8 cellular contexts compared by ENCODE assay signal in the genomic region with DNA sequence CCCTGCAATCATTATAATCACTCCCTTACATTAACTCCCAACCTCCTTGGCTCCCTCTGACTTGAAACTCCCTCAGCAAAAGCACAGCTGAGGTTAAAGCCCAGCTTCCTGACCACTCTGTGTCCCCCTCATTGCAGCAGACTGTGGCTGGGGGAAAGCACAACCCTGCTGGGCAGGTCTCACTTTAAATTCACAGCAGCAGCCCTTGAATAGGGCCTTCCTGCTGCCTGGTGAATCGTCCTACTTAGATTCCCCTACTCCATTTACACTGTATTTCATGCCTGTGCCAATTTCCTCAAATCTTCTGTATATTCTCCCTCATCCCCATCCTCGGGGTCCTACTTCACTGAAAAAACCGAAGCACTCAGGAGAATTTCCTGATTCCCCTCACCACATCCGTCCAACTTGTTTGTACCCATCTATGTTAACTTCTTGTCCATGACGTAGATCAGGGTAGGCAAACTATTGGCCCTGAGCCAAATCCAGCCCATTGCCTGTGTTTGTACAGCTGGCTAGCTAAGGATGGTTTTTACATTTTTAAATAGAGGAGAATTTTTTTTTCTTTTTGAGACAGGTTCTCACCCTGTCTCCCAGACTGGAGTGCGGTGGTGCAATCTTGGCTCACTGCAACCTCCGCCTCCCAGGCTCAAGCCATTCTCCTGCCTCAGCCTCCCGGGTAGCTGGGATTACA. TPM values are rescaled to one million over a fixed set of nuclear protein-coding genes. Genes with fewer than 3 reads are reported as not detected.
A peak's percentile ranks its signal among the peaks of the same experiment; 100 is the strongest.
DNase-seq lines count a peak whose midpoint lies in the region; ATAC-seq lines count a peak whose summit lies in the region.

No MANE protein-coding gene starts in this region.

- no peaks in the 10 kb centered on the region for H3K9me3 Mint-ChIP-seq in naive thymus-derived CD8-positive, alpha-beta T cell

- H3K4me3 ChIP-seq in H7 (ENCODE audit: insufficient read depth, low read depth, low read length), result no peak overlapping the region

- H3K4me3 Mint-ChIP-seq in naive thymus-derived CD8-positive, alpha-beta T cell, result peak overlapping the region in 7 of 10 donors; percentile 9 to 67 (median 46)

- peak; percentile 38 for DNase-seq in H7
- peak; percentile 44 for DNase-seq in NCI-H2227 (lab: John Stamatoyannopoulos, UW; ENCODE audit: unreplicated experiment)
- DNase-seq in astrocyte of the hippocampus (ENCODE audit: low read depth, low spot score), result peak; percentile 23
- DNase-seq in naive thymus-derived CD8-positive, alpha-beta T cell, result peak; percentile 13 to 76 (median 53)
- no peak for DNase-seq in AML-193 (lab: John Stamatoyannopoulos, UW)
- no peak for DNase-seq in activated CD4-positive, CD25-positive, alpha-beta regulatory T cell treated with anti-CD3 and anti-CD28 coated beads, Interleukin-2, amount 50 U/mL, for 72 hours
- DNase-seq in OCI-M2 (lab: John Stamatoyannopoulos, UW; ENCODE audit: unreplicated experiment), result no peak

- H3K4me1 Mint-ChIP-seq in naive thymus-derived CD8-positive, alpha-beta T cell, result peaks cover 16 to 27% (median 23%) of the 10 kb centered on the region in 4 donors

- H3K27me3 Mint-ChIP-seq in naive thymus-derived CD8-positive, alpha-beta T cell, result no peaks in the 10 kb centered on the region

- ATAC-seq in naive thymus-derived CD8-positive, alpha-beta T cell, result peak; percentile 82 to 85
- ATAC-seq in HG03159 (IDR thresholded peaks at IDR 0.05; ENCODE audit: unreplicated experiment), result no peak

- H3K27ac Mint-ChIP-seq in naive thymus-derived CD8-positive, alpha-beta T cell, result peak overlapping the region; percentile 71 to 92 (median 82)

- no peaks in the 10 kb centered on the region for H3K36me3 Mint-ChIP-seq in naive thymus-derived CD8-positive, alpha-beta T cell

- H3K27me3 ChIP-seq in H7 (ENCODE audit: control insufficient read depth, insufficient read depth, low read length), result no peaks in the 10 kb centered on the region

- POLR2A ChIA-PET in naive thymus-derived CD8-positive, alpha-beta T cell (lab: Charles Lee), result no interaction called here

- H3K36me3 ChIP-seq in H7 (replicated peaks; ENCODE audit: control insufficient read depth, insufficient read depth, low read length), result no peaks in the 10 kb centered on the region

RNA-seq across cellular contexts. Expression of gene GCM1, which starts 31.5 kb away (rescaled TPM):
- not detected in 2 replicates for total RNA-seq in H7 (2014; rRNA removed; shearing (Covaris generic))
- total RNA-seq in naive thymus-derived CD8-positive, alpha-beta T cell, result under 1 TPM in 1 of 2 experiments, not detected in 1; 0.27 TPM
- not detected for polyA plus RNA-seq in naive thymus-derived CD8-positive, alpha-beta T cell

Comparison
In these comparisons a context has a peak if more than half of its experiments do, and no peak if none do; other contexts are left out.
1. DNase-seq: peak in H7 (single experiment), NCI-H2227 (single experiment), astrocyte of the hippocampus (single experiment) and naive thymus-derived CD8-positive, alpha-beta T cell (10 of 10); none in AML-193 (0 of 2), activated CD4-positive, CD25-positive, alpha-beta regulatory T cell treated with anti-CD3 and anti-CD28 coated beads, Interleukin-2, amount 50 U/mL, for 72 hours (single experiment) and OCI-M2 (single experiment).